12 cellular contexts compared by ENCODE assay signal in the genomic region with DNA sequence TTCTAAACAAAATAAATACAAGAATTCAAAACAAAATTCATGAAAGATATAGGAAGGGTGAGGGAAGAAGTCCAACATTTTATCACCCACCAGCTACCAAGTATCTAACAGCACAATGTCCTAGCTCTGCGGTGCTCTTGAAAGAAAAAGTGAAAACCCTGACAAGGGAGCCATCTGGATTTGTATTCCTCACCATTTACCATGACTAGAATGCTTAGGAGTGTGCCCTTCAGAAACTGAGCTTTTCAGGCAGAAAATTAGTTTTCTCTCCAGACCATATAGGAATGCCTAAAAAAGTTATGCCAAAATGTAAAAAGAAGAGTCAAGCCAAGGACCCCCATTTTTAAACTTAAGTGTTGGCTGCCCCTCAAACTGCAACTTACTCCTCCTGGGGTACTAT. TPM values are rescaled to one million over a fixed set of nuclear protein-coding genes. Genes with fewer than 3 reads are reported as not detected.
DNase-seq lines count a peak whose midpoint lies in the region; ATAC-seq, FAIRE-seq and TF ChIP-seq lines count a peak whose summit lies in the region.
"Had no signal": no experiment of that assay in that cellular context is flagged by ENCODE, and none has a peak within 500 bp of the region (broad histone marks: within the 10 kb centered on the region; RNA-seq: fewer than 3 reads in every experiment).

No MANE protein-coding gene starts in this region.

- ATAC-seq in stimulated activated effector memory CD8-positive, alpha-beta T cell treated with anti-CD3 and anti-CD28 coated beads, Interleukin-12 subunit alpha, Interleukin-12 subunit beta, amount 100 ng/mL, for 72 hours = no peak

- no peaks in the 10 kb centered on the region for H3K9me2 ChIP-seq in PC-9 (ENCODE audit: insufficient read depth)

- peaks cover 68% of the 10 kb centered on the region for H3K36me3 Mint-ChIP-seq in activated CD4-positive, alpha-beta T cell treated with anti-CD3 and anti-CD28 coated beads, Interleukin-2, amount 10 ng/mL, durations not matched to agents 7 days and 5 days (ENCODE audit: low read depth)
- peaks cover 100% of the 10 kb centered on the region for H3K36me3 Mint-ChIP-seq in stimulated activated effector memory CD8-positive, alpha-beta T cell treated with anti-CD3 and anti-CD28 coated beads, Interleukin-12 subunit alpha, Interleukin-12 subunit beta, amount 100 ng/mL, for 72 hours

- H3K9me3 Mint-ChIP-seq in activated CD4-positive, alpha-beta T cell treated with anti-CD3 and anti-CD28 coated beads, Interleukin-2, amount 10 ng/mL, durations not matched to agents 7 days and 5 days = peaks cover 5% of the 10 kb centered on the region
- H3K9me3 Mint-ChIP-seq in stimulated activated effector memory CD8-positive, alpha-beta T cell treated with anti-CD3 and anti-CD28 coated beads, Interleukin-12 subunit alpha, Interleukin-12 subunit beta, amount 100 ng/mL, for 72 hours = no peaks in the 10 kb centered on the region

- intact Hi-C loops in PC-9 (cut with micrococcal nuclease; ENCODE audit: unreplicated experiment) = no loop called here
- intact Hi-C loops in endothelial cell of umbilical vein (cut with micrococcal nuclease) = loop anchor here (10.0 kb wide), 1 partner anchor 171 kb away; the partner anchor contains the start of genes KAT14 and PET117

- H3K4me1 Mint-ChIP-seq in activated CD4-positive, alpha-beta T cell treated with anti-CD3 and anti-CD28 coated beads, Interleukin-2, amount 10 ng/mL, durations not matched to agents 7 days and 5 days = peaks cover 66% of the 10 kb centered on the region
- H3K4me1 Mint-ChIP-seq in stimulated activated effector memory CD8-positive, alpha-beta T cell treated with anti-CD3 and anti-CD28 coated beads, Interleukin-12 subunit alpha, Interleukin-12 subunit beta, amount 100 ng/mL, for 72 hours = peaks cover 53% of the 10 kb centered on the region

- no peak overlapping the region for H3K4me3 ChIP-seq in PC-9
- H3K4me3 ChIP-seq in endothelial cell of umbilical vein (replicated peaks in 1 of 3; ENCODE audit: insufficient read depth in 1 of 3, low read depth in 1 of 3, low read length in 3 of 3) = no peak overlapping the region

- FAIRE-seq in endothelial cell of umbilical vein (lab: Jason Lieb, UNC) = no peak

- POLR2A ChIA-PET in activated CD4-positive, alpha-beta T cell treated with anti-CD3 and anti-CD28 coated beads, Interleukin-2, amount 10 ng/mL, durations not matched to agents 7 days and 5 days (lab: Charles Lee) = no interaction called here
- POLR2A ChIA-PET in PC-9 (lab: Charles Lee; ENCODE audit: unreplicated experiment) (no interaction called here), endothelial cell of umbilical vein (lab: Charles Lee) (no interaction called here)

- dilution Hi-C loops in endothelial cell of umbilical vein (cut with MboI; ENCODE audit: extremely low pct_ligation_motif_present, low sequenced_read_pairs) = no loop called here

- H3F3A ChIP-seq in PC-9 (ENCODE audit: insufficient read depth, low read depth) = peaks cover 20% of the 10 kb centered on the region; the same call in 1 of the 2 replicates

- H3K27ac ChIP-seq in PC-9 = no peak overlapping the region
- H3K27ac ChIP-seq in endothelial cell of umbilical vein (ENCODE audit: insufficient read depth, low read depth, low read length) = no peak overlapping the region

- H3K9me3 ChIP-seq in PC-9 (ENCODE audit: insufficient read depth, low read depth) (no peaks in the 10 kb centered on the region), endothelial cell of umbilical vein (replicated peaks; ENCODE audit: control insufficient read depth, insufficient read depth, low read length) (no peaks in the 10 kb centered on the region)
- H3K9me3 ChIP-seq: Peyer's patch had no signal

- H3K4me2 ChIP-seq in PC-9 (peak overlapping the region; percentile 85), endothelial cell of umbilical vein (ENCODE audit: insufficient read depth, low read length) (peak overlapping the region; percentile 97)

- H3K27me3 ChIP-seq in PC-9 (ENCODE audit: insufficient read depth, low read depth) (no peaks in the 10 kb centered on the region), endothelial cell of umbilical vein (ENCODE audit: control insufficient read depth in 2 of 2, insufficient read depth in 2 of 2, low read length in 2 of 2) (no peaks in the 10 kb centered on the region)
- H3K27me3 ChIP-seq: Peyer's patch had no signal

- DNase-seq in activated CD4-positive, alpha-beta T cell treated with anti-CD3 and anti-CD28 coated beads, Interleukin-2, amount 10 ng/mL, durations not matched to agents 7 days and 5 days = no peak
- DNase-seq in activated CD4-positive, alpha-beta T cell treated with anti-CD3 and anti-CD28 coated beads, Interleukin-2, amount 50 U/mL, for 4 hours = no peak
- no peak for DNase-seq in PC-9
- no peak for DNase-seq in endothelial cell of umbilical vein (ENCODE audit: low read depth, low spot score)
- no peak for DNase-seq in stimulated activated effector memory CD8-positive, alpha-beta T cell treated with anti-CD3 and anti-CD28 coated beads, Interleukin-12 subunit alpha, Interleukin-12 subunit beta, amount 100 ng/mL, for 72 hours (ENCODE audit: low spot score in 2 of 2)
- no peak for DNase-seq in activated gamma-delta T cell treated with Interleukin-2 at 50 U/mL for 16 hours
- no peak for DNase-seq in DMS53 treated with DMSO at 0.1 percent for 48 hours (lab: John Stamatoyannopoulos, UW; ENCODE audit: unreplicated experiment)
- DNase-seq in activated CD4-positive, CD25-positive, alpha-beta regulatory T cell treated with anti-CD3 and anti-CD28 coated beads, Interleukin-2, amount 50 U/mL, for 72 hours = no peak
- DNase-seq: head of caudate nucleus; NCI-H1417 treated with DMSO at 0.1 percent for 48 hours; Peyer's patch; stimulated activated CD4-positive, alpha-beta T cell treated with anti-CD3 and anti-CD28 coated beads, Interleukin-4, amount 100 ng/mL, for 1 hour had no signal

- H3K27me3 Mint-ChIP-seq in activated CD4-positive, alpha-beta T cell treated with anti-CD3 and anti-CD28 coated beads, Interleukin-2, amount 10 ng/mL, durations not matched to agents 7 days and 5 days = no peaks in the 10 kb centered on the region

- peak overlapping the region; percentile 99 for H3K4me3 Mint-ChIP-seq in activated CD4-positive, alpha-beta T cell treated with anti-CD3 and anti-CD28 coated beads, Interleukin-2, amount 10 ng/mL, durations not matched to agents 7 days and 5 days
- H3K4me3 Mint-ChIP-seq in stimulated activated effector memory CD8-positive, alpha-beta T cell treated with anti-CD3 and anti-CD28 coated beads, Interleukin-12 subunit alpha, Interleukin-12 subunit beta, amount 100 ng/mL, for 72 hours = peak overlapping the region; percentile 95

- CTCF ChIA-PET in activated CD4-positive, alpha-beta T cell treated with anti-CD3 and anti-CD28 coated beads, Interleukin-2, amount 10 ng/mL, durations not matched to agents 7 days and 5 days (lab: Charles Lee) = interaction anchor here (0.9 to 1.7 kb wide), 5 partner anchors 9 to 458 kb away, joined by 3 to 8 read pairs (median 4); partner anchors contain the start of gene RRBP1
- CTCF ChIA-PET in PC-9 (lab: Charles Lee) = no interaction called here
- CTCF ChIA-PET in endothelial cell of umbilical vein (lab: Charles Lee) = interaction anchor here (0.7 to 1.9 kb wide), 3 partner anchors 29 to 309 kb away, joined by 3 to 5 read pairs (median 3); partner anchors contain the start of gene RRBP1

- BruUV-seq in PC-9 (replicated peaks; lab: Mats Ljungman, UMichigan) = no TSS peak
- BruUV-seq in endothelial cell of umbilical vein (replicated peaks; lab: Mats Ljungman, UMichigan) = no TSS peak

- H2AFZ ChIP-seq in PC-9 (no peak overlapping the region), endothelial cell of umbilical vein (ENCODE audit: low read depth, low read length) (no peak overlapping the region)

- TF ChIP-seq POLR2A in endothelial cell of umbilical vein (IDR thresholded peaks at IDR 0.05; ENCODE audit: low read depth, low read length) = no peak

- no peaks in the 10 kb centered on the region for H3K9me1 ChIP-seq in endothelial cell of umbilical vein (replicated peaks; ENCODE audit: control insufficient read depth, extremely low read depth, insufficient read depth, low read length)

- H3K27ac Mint-ChIP-seq in activated CD4-positive, alpha-beta T cell treated with anti-CD3 and anti-CD28 coated beads, Interleukin-2, amount 10 ng/mL, durations not matched to agents 7 days and 5 days = peak overlapping the region; percentile 95
- H3K27ac Mint-ChIP-seq in stimulated activated effector memory CD8-positive, alpha-beta T cell treated with anti-CD3 and anti-CD28 coated beads, Interleukin-12 subunit alpha, Interleukin-12 subunit beta, amount 100 ng/mL, for 72 hours = peak overlapping the region; percentile 98

- H3K36me3 ChIP-seq in PC-9 (ENCODE audit: low read depth) (peaks cover 16% of the 10 kb centered on the region; the same call in 1 of the 2 replicates), endothelial cell of umbilical vein (ENCODE audit: control insufficient read depth in 2 of 2, extremely low read depth in 1 of 2, insufficient read depth in 2 of 2, low read length in 2 of 2) (no peaks in the 10 kb centered on the region)
- H3K36me3 ChIP-seq: Peyer's patch had no signal

- H3K4me1 ChIP-seq in PC-9 (replicated peaks; ENCODE audit: insufficient read depth) = peaks cover 45% of the 10 kb centered on the region
- peaks cover 65% of the 10 kb centered on the region for H3K4me1 ChIP-seq in endothelial cell of umbilical vein (ENCODE audit: control insufficient read depth, extremely low read depth, insufficient read depth, low read length)

- no peak overlapping the region for H3K9ac ChIP-seq in endothelial cell of umbilical vein (replicated peaks; ENCODE audit: extremely low read depth, insufficient read depth, low read length)

- TF ChIP-seq CTCF in PC-9 (conservative IDR thresholded peaks at IDR 0.05) = no peak
- no peak for TF ChIP-seq CTCF in endothelial cell of umbilical vein (IDR thresholded peaks at IDR 0.05; ENCODE audit: extremely low read depth in 1 of 2, insufficient read depth in 1 of 2, low read depth in 1 of 2, low read length in 2 of 2)

- peaks cover 94% of the 10 kb centered on the region for H3K79me2 ChIP-seq in PC-9 (ENCODE audit: low read depth)
- peaks cover 95% of the 10 kb centered on the region for H3K79me2 ChIP-seq in endothelial cell of umbilical vein (ENCODE audit: control insufficient read depth, insufficient read depth, low read length)

- H4K20me1 ChIP-seq in PC-9 (ENCODE audit: insufficient read depth) = peaks cover 75% of the 10 kb centered on the region
- peaks cover 12% of the 10 kb centered on the region for H4K20me1 ChIP-seq in endothelial cell of umbilical vein (replicated peaks; ENCODE audit: control insufficient read depth, extremely low read depth, insufficient read depth, low read length)

RNA-seq across cellular contexts. Expression of gene SNX5, which starts 4.5 kb away (rescaled TPM):
- 100 to 1,000 TPM; 149 to 166 TPM for total RNA-seq in activated CD4-positive, alpha-beta T cell treated with anti-CD3 and anti-CD28 coated beads, Interleukin-2, amount 10 ng/mL, durations not matched to agents 7 days and 5 days
- total RNA-seq in PC-9 (2021) (97.7 and 116 TPM in 2 replicates), endothelial cell of umbilical vein (109 and 121 TPM in 2 replicates)
- polyA plus RNA-seq in endothelial cell of umbilical vein = 76.2 and 77.2 TPM in 2 replicates
- polyA plus RNA-seq in endothelial cell of umbilical vein (2011; cell fraction: cytosol; rRNA removed) = 79.8 and 86.5 TPM in 2 replicates
- 182 and 225 TPM in 2 replicates for polyA plus RNA-seq in endothelial cell of umbilical vein (2011; cell fraction: nucleus; rRNA removed)
- polyA plus RNA-seq in endothelial cell of umbilical vein (2012) = 121 and 140 TPM in 2 replicates
- polyA minus RNA-seq in endothelial cell of umbilical vein = 72.3 and 84.8 TPM in 2 replicates
- polyA minus RNA-seq in endothelial cell of umbilical vein (2011; cell fraction: cytosol; rRNA and poly(A)+ RNA removed) = 55.6 TPM
- polyA minus RNA-seq in endothelial cell of umbilical vein (2011; cell fraction: nucleus; rRNA and poly(A)+ RNA removed) = 144 and 189 TPM in 2 replicates

RNA-seq across cellular contexts. Expression of gene MGME1, which starts 4.7 kb away (rescaled TPM):
- 10 to 100 TPM; 36.8 to 41.5 TPM for total RNA-seq in activated CD4-positive, alpha-beta T cell treated with anti-CD3 and anti-CD28 coated beads, Interleukin-2, amount 10 ng/mL, durations not matched to agents 7 days and 5 days
- 31.3 and 42.8 TPM in 2 replicates for total RNA-seq in PC-9 (2021)
- total RNA-seq in endothelial cell of umbilical vein = 18.0 and 26.2 TPM in 2 replicates
- 7.8 and 8.9 TPM in 2 replicates for polyA plus RNA-seq in endothelial cell of umbilical vein
- 11.2 and 11.7 TPM in 2 replicates for polyA plus RNA-seq in endothelial cell of umbilical vein (2011; cell fraction: cytosol; rRNA removed)
- polyA plus RNA-seq in endothelial cell of umbilical vein (2011; cell fraction: nucleus; rRNA removed) = 17.7 and 21.9 TPM in 2 replicates
- polyA plus RNA-seq in endothelial cell of umbilical vein (2012) = 10.4 and 18.0 TPM in 2 replicates
- polyA minus RNA-seq in endothelial cell of umbilical vein = 10.5 and 14.1 TPM in 2 replicates
- polyA minus RNA-seq in endothelial cell of umbilical vein (2011; cell fraction: cytosol; rRNA and poly(A)+ RNA removed) = 18.0 TPM
- 13.2 and 15.8 TPM in 2 replicates for polyA minus RNA-seq in endothelial cell of umbilical vein (2011; cell fraction: nucleus; rRNA and poly(A)+ RNA removed)
